Comparison of ENCODE assay signal across 8 cellular contexts in the genomic region with DNA sequence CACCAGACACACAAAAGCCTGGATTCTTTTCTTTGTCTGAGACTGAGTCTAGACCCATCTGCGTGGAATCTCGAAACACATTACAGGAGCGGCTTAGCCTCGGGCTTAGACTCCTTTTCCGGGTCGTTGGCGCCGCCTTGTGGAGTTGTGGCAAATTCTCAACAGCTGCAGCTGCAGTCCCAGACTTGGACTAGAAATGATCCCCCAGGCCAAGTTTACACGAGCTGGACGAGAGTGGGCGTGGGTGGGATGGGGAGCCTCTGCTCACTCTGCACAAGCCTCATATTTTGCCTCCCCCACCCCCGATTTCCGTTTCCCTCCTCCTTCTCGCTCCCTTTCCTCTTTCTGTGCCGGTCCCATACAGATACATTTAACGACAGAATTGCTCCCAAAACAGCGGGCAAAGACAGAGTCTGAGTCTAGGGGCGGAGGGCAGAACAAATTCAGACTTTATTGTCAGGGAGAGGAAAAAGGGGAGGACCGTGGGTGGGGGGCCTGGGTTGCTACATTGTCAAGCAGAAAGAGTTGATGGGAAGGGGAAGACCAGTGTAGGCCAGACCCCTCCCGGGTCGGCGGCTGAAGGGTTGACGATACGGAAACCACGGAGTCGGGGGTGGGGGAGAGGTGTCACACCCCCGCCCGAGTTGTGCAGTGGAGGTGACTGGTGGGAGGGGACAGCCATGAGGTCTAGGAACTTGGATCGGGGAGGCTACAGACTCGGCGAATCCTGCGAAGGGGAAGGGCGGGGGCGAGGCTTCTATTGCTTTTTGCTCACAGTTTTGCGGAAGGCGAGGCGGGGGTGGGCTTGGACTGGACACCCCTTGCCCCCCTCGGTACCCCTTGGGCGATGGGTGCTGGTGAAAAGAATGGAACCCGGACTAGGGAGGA.
A peak's percentile ranks its signal among the peaks of the same experiment; 100 is the strongest.
DNase-seq lines count a peak whose midpoint lies in the region; ATAC-seq, FAIRE-seq and TF ChIP-seq lines count a peak whose summit lies in the region.

No MANE protein-coding gene starts in this region.

- H3K36me3 ChIP-seq in NT2/D1 (ENCODE audit: insufficient read depth, insufficient read length, low read length) (peaks cover 19% of the 10 kb centered on the region), mucosa of stomach (ENCODE audit: control insufficient read depth, insufficient read depth, low read length) (no peaks in the 10 kb centered on the region)

- DNase-seq in CD1c-positive myeloid dendritic cell (ENCODE audit: extremely low spot score) (peak; percentile 94), HTR-8/SVneo (ENCODE audit: insufficient read length, low spot score) (peak; percentile 79), NT2/D1 (ENCODE audit: low read depth, low spot score) (no peak), epithelial cell of esophagus (ENCODE audit: low read depth) (peak; percentile 88)
- DNase-seq in activated CD8-positive, alpha-beta memory T cell treated with anti-CD3 and anti-CD28 coated beads, Interleukin-2, amount 50 U/mL, for 4 hours, result peak; percentile 92
- DNase-seq in stimulated activated CD8-positive, alpha-beta memory T cell treated with anti-CD3 and anti-CD28 coated beads, Interleukin-4, amount 100 ng/mL, for 24 hours (ENCODE audit: low read depth), result peak; percentile 83

- H3K9ac ChIP-seq in NT2/D1 (ENCODE audit: insufficient read length, low read depth), result peak overlapping the region; percentile 34
- peak overlapping the region; percentile 11 for H3K9ac ChIP-seq in mucosa of stomach (ENCODE audit: low read length)

- H3K9me3 ChIP-seq in NT2/D1 (ENCODE audit: insufficient read depth, low read length) (no peaks in the 10 kb centered on the region), mucosa of stomach (ENCODE audit: control insufficient read depth, low read length) (no peaks in the 10 kb centered on the region)

- peaks cover 17% of the 10 kb centered on the region for H3K4me1 ChIP-seq in NT2/D1 (ENCODE audit: insufficient read depth, insufficient read length)
- H3K4me1 ChIP-seq in mucosa of stomach (ENCODE audit: control insufficient read depth, insufficient read depth, low read length), result peaks cover 37% of the 10 kb centered on the region

- H3K4me3 ChIP-seq in NT2/D1 (ENCODE audit: insufficient read length, low read depth) (no peak overlapping the region), epithelial cell of esophagus (ENCODE audit: low read length) (no peak overlapping the region), mucosa of stomach (ENCODE audit: low read length) (no peak overlapping the region)

- H3K27me3 ChIP-seq in NT2/D1 (ENCODE audit: insufficient read depth, insufficient read length) (no peaks in the 10 kb centered on the region), mucosa of stomach (ENCODE audit: control insufficient read depth, insufficient read depth, low read length) (peaks cover 9% of the 10 kb centered on the region)

- TF ChIP-seq CTCF in epithelial cell of esophagus (IDR thresholded peaks at IDR 0.05; ENCODE audit: insufficient read depth, low read depth, low read length, missing control alignments), result peak; percentile 87

- FAIRE-seq in HTR-8/SVneo (lab: Jason Lieb, UNC), result no peak

- peak; percentile 54 for ATAC-seq in GM19438 (IDR thresholded peaks at IDR 0.05; ENCODE audit: low read depth, unreplicated experiment)
